Comparison of ENCODE assay signal across 1 cellular context in the genomic region with DNA sequence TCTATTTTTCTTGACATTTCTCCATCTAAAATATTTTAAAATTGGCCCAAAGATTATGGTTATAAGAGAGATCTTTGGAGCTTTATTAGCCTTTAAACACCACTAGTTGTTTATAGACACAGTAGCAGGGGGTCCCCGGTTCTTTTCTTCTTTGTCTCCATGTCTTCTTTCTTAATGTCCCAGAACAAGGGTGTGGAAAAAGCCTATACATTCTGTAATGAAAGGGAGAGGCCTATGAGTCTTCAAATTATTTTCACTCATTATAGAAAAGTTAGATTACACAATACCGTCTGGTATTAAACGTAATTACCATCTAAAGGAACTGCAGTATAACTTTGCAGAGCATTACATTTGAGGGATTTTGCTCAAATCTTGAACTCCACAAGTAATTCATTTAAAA.
TF ChIP-seq lines count a peak whose summit lies in the region.

No MANE protein-coding gene starts in this region.

TF ChIP-seq in GM23338, 12 proteins besides CTCF, POLR2A, EP300 and RAD21 (continued from another document):
- TF ChIP-seq, protein P1, sequence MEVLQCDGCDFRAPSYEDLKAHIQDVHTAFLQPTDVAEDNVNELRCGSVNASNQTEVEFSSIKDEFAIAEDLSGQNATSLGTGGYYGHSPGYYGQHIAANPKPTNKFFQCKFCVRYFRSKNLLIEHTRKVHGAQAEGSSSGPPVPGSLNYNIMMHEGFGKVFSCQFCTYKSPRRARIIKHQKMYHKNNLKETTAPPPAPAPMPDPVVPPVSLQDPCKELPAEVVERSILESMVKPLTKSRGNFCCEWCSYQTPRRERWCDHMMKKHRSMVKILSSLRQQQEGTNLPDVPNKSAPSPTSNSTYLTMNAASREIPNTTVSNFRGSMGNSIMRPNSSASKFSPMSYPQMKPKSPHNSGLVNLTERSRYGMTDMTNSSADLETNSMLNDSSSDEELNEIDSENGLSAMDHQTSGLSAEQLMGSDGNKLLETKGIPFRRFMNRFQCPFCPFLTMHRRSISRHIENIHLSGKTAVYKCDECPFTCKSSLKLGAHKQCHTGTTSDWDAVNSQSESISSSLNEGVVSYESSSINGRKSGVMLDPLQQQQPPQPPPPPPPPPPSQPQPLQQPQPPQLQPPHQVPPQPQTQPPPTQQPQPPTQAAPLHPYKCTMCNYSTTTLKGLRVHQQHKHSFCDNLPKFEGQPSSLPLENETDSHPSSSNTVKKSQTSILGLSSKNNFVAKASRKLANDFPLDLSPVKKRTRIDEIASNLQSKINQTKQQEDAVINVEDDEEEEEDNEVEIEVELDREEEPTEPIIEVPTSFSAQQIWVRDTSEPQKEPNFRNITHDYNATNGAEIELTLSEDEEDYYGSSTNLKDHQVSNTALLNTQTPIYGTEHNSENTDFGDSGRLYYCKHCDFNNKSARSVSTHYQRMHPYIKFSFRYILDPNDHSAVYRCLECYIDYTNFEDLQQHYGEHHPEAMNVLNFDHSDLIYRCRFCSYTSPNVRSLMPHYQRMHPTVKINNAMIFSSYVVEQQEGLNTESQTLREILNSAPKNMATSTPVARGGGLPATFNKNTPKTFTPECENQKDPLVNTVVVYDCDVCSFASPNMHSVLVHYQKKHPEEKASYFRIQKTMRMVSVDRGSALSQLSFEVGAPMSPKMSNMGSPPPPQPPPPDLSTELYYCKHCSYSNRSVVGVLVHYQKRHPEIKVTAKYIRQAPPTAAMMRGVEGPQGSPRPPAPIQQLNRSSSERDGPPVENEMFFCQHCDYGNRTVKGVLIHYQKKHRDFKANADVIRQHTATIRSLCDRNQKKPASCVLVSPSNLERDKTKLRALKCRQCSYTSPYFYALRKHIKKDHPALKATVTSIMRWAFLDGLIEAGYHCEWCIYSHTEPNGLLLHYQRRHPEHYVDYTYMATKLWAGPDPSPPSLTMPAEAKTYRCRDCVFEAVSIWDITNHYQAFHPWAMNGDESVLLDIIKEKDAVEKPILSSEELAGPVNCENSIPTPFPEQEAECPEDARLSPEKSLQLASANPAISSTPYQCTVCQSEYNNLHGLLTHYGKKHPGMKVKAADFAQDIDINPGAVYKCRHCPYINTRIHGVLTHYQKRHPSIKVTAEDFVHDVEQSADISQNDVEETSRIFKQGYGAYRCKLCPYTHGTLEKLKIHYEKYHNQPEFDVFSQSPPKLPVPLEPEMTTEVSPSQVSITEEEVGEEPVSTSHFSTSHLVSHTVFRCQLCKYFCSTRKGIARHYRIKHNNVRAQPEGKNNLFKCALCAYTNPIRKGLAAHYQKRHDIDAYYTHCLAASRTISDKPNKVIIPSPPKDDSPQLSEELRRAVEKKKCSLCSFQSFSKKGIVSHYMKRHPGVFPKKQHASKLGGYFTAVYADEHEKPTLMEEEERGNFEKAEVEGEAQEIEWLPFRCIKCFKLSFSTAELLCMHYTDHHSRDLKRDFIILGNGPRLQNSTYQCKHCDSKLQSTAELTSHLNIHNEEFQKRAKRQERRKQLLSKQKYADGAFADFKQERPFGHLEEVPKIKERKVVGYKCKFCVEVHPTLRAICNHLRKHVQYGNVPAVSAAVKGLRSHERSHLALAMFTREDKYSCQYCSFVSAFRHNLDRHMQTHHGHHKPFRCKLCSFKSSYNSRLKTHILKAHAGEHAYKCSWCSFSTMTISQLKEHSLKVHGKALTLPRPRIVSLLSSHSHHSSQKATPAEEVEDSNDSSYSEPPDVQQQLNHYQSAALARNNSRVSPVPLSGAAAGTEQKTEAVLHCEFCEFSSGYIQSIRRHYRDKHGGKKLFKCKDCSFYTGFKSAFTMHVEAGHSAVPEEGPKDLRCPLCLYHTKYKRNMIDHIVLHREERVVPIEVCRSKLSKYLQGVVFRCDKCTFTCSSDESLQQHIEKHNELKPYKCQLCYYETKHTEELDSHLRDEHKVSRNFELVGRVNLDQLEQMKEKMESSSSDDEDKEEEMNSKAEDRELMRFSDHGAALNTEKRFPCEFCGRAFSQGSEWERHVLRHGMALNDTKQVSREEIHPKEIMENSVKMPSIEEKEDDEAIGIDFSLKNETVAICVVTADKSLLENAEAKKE (CRISPR knock-in tag; IDR thresholded peaks at IDR 0.05): no peak
